Comparison of ENCODE assay signal across 16 cellular contexts in genomic region chr6:147023148-147023547, GRCh38.
"Had no signal": no experiment of that assay in that cellular context is flagged by ENCODE, and none has a peak within 500 bp of the region (broad histone marks: within the 10 kb centered on the region; RNA-seq: fewer than 3 reads in every experiment).

No MANE protein-coding gene starts in this region.

- DNase-seq: activated CD4-positive, alpha-beta memory T cell treated with anti-CD3 and anti-CD28 coated beads for 36 hours; activated CD4-positive, CD25-positive, alpha-beta regulatory T cell treated with anti-CD3 and anti-CD28 coated beads, Interleukin-2, amount 50 U/mL, for 72 hours; activated gamma-delta T cell; activated naive CD8-positive, alpha-beta T cell treated with anti-CD3 and anti-CD28 coated beads for 36 hours; activated T-cell treated with anti-CD3 and anti-CD28 coated beads, Interleukin-2, amount 50 U/mL, for 4 hours; anterior cingulate cortex; cerebellar nuclear complex; hippocampal formation; left ventricle myocardium superior; nephron progenitor cell; stimulated activated CD4-positive, alpha-beta T cell treated with anti-CD3 and anti-CD28 coated beads, Interleukin-4, amount 100 ng/mL, for 1 hour; stimulated activated CD8-positive, alpha-beta memory T cell treated with anti-CD3 and anti-CD28 coated beads, Interleukin-4, amount 100 ng/mL, for 48 hours; stimulated activated naive CD8-positive, alpha-beta T cell treated with anti-CD3 and anti-CD28 coated beads, Interleukin-15, Interleukin-2, amounts not matched to agents 100 U/mL and 50 U/mL, for 24 hours had no signal

- H3K9me3 ChIP-seq: suprapubic skin had no signal

- H3K27ac ChIP-seq: suprapubic skin had no signal

- H3K27ac Mint-ChIP-seq: activated CD4-positive, alpha-beta memory T cell treated with anti-CD3 and anti-CD28 coated beads for 36 hours; activated naive CD8-positive, alpha-beta T cell treated with anti-CD3 and anti-CD28 coated beads for 36 hours; dendritic cell treated with granulocyte-macrophage colony-stimulating factor and Interleukin-4, amounts not matched to agents 40 ng/mL and 50 ng/mL, for 4 days; nephron progenitor cell; type B pancreatic cell had no signal

- H3K4me1 Mint-ChIP-seq: activated naive CD8-positive, alpha-beta T cell treated with anti-CD3 and anti-CD28 coated beads for 36 hours; nephron progenitor cell had no signal

- H3K27me3 Mint-ChIP-seq: activated CD4-positive, alpha-beta memory T cell treated with anti-CD3 and anti-CD28 coated beads for 36 hours; activated naive CD8-positive, alpha-beta T cell treated with anti-CD3 and anti-CD28 coated beads for 36 hours; dendritic cell treated with granulocyte-macrophage colony-stimulating factor and Interleukin-4, amounts not matched to agents 40 ng/mL and 50 ng/mL, for 4 days; type B pancreatic cell had no signal

- ATAC-seq: activated T-cell treated with anti-CD3 and anti-CD28 coated beads, Interleukin-2, amount 50 U/mL, for 4 hours; left ventricle myocardium superior; stimulated activated naive CD8-positive, alpha-beta T cell treated with anti-CD3 and anti-CD28 coated beads, Interleukin-15, Interleukin-2, amounts not matched to agents 100 U/mL and 50 U/mL, for 24 hours had no signal

- H3K9me3 Mint-ChIP-seq: activated CD4-positive, alpha-beta memory T cell treated with anti-CD3 and anti-CD28 coated beads for 36 hours; activated naive CD8-positive, alpha-beta T cell treated with anti-CD3 and anti-CD28 coated beads for 36 hours; activated T-cell treated with anti-CD3 and anti-CD28 coated beads, Interleukin-2, amount 50 U/mL, for 4 hours; dendritic cell treated with granulocyte-macrophage colony-stimulating factor and Interleukin-4, amounts not matched to agents 40 ng/mL and 50 ng/mL, for 4 days; nephron progenitor cell; type B pancreatic cell had no signal

- H3K4me1 ChIP-seq: suprapubic skin had no signal

- H3K27me3 ChIP-seq: suprapubic skin had no signal

- H3K36me3 ChIP-seq: suprapubic skin had no signal

- H3K4me3 Mint-ChIP-seq: activated CD4-positive, alpha-beta memory T cell treated with anti-CD3 and anti-CD28 coated beads for 36 hours; activated naive CD8-positive, alpha-beta T cell treated with anti-CD3 and anti-CD28 coated beads for 36 hours; activated T-cell treated with anti-CD3 and anti-CD28 coated beads, Interleukin-2, amount 50 U/mL, for 4 hours; dendritic cell treated with granulocyte-macrophage colony-stimulating factor and Interleukin-4, amounts not matched to agents 40 ng/mL and 50 ng/mL, for 4 days; nephron progenitor cell; type B pancreatic cell had no signal

- H3K4me3 ChIP-seq: suprapubic skin had no signal

- H3K36me3 Mint-ChIP-seq: activated CD4-positive, alpha-beta memory T cell treated with anti-CD3 and anti-CD28 coated beads for 36 hours; activated naive CD8-positive, alpha-beta T cell treated with anti-CD3 and anti-CD28 coated beads for 36 hours; type B pancreatic cell had no signal
